Comparison of ENCODE assay signal across 22 cellular contexts in genomic region chr19:855566-856120, GRCh38.
"Had no signal": no experiment of that assay in that cellular context is flagged by ENCODE, and none has a peak within 500 bp of the region (broad histone marks: within the 10 kb centered on the region; RNA-seq: fewer than 3 reads in every experiment).

No MANE protein-coding gene starts in this region.

- H3K4me3 Mint-ChIP-seq: endodermal cell; immature natural killer cell; natural killer cell treated with Interleukin-12 subunit alpha and Interleukin-12 subunit beta and Interleukin-15 and Interleukin-18, amount 100 ng/mL, for 72 hours; neural progenitor cell; stimulated activated memory B cell treated with anti-CD40 and anti-IgM and Interleukin-4, amounts not matched to agents 10 μg/mL and 1 μg/mL and 100 μg/mL, for 72 hours had no signal

- H3K27ac Mint-ChIP-seq: endodermal cell; immature natural killer cell; natural killer cell treated with Interleukin-12 subunit alpha and Interleukin-12 subunit beta and Interleukin-15 and Interleukin-18, amount 100 ng/mL, for 72 hours; neural progenitor cell; stimulated activated memory B cell treated with anti-CD40 and anti-IgM and Interleukin-4, amounts not matched to agents 10 μg/mL and 1 μg/mL and 100 μg/mL, for 72 hours had no signal

- ATAC-seq: foreskin keratinocyte; left colon; left ventricle myocardium superior; natural killer cell treated with Interleukin-12 subunit alpha and Interleukin-12 subunit beta and Interleukin-15 and Interleukin-18, amount 100 ng/mL, for 72 hours; pancreas; sciatic nerve; stimulated activated memory B cell treated with anti-CD40 and anti-IgM and Interleukin-4, amounts not matched to agents 10 μg/mL and 1 μg/mL and 100 μg/mL, for 72 hours had no signal

- H3K4me1 Mint-ChIP-seq: endodermal cell, neural progenitor cell had no signal

- H3K9me3 Mint-ChIP-seq: endodermal cell; immature natural killer cell; natural killer cell treated with Interleukin-12 subunit alpha and Interleukin-12 subunit beta and Interleukin-15 and Interleukin-18, amount 100 ng/mL, for 72 hours; neural progenitor cell; stimulated activated memory B cell treated with anti-CD40 and anti-IgM and Interleukin-4, amounts not matched to agents 10 μg/mL and 1 μg/mL and 100 μg/mL, for 72 hours had no signal

- DNase-seq: effector CD4-positive, alpha-beta T cell; endodermal cell; erythroblast; foreskin keratinocyte; immature natural killer cell; left colon; left ventricle myocardium superior; mesenchymal stem cell; midbrain; occipital lobe; spleen; stimulated activated CD4-positive, alpha-beta T cell treated with anti-CD3 and anti-CD28 coated beads, Interleukin-15, amount 100 ng/mL, for 24 hours; stimulated activated CD4-positive, alpha-beta T cell treated with anti-CD3 and anti-CD28 coated beads, Interleukin-1b, Interleukin-23, amount 100 ng/mL, for 48 hours; stimulated activated CD4-positive, alpha-beta T cell treated with anti-CD3 and anti-CD28 coated beads, Interleukin-4, amount 100 ng/mL, for 24 hours; stomach; substantia nigra; trophoblast cell had no signal
